Comparison of ENCODE assay signal across 1 cellular context in the genomic region with DNA sequence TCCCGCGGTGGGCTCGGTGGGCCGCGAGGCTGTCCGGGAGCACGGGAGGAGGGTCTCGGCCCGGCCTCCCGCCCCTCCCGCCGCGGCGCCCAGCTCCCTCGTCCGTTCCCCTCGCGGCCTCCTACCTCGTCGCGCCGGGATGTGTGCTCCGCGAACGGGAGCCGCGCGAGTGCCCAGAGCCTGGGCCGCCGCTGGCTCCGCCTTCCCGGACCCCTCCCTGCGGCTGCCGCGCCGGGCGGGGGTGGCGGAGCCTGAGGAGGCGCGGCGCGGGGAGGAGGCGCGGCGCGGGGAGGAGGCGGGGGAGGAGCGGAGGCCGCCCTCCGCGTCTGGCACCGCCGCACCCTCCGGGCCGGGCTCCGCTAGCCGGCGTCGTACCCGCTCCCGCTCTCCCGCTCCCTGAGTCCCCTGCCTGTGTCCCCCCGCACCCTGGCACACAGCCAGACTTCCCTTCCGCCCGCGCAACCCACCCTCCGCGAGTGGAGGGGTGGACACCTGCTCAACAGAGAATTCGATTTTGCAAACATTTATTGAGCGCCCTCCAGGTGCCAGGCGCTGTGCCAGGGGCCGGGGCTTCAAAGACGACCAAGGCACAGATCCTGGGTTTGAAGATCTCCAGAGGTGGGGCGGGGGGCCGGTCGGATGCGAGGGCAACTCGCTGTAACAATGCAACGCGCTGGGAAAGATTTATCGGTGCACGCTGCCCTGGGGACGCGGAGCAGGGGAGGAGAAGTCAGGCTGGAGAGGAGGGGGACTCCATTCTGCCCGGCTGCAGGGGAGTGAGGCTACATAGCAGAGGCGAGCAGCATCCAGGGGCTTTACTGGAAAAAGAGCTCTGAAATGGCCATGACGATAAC.
TF ChIP-seq lines count a peak whose summit lies in the region.

Gene MPP3, minus strand, starts transcription at position 171 of the 854 bp plus-strand sequence. CDS start 1,240 bp downstream, outside the sequence.

TF ChIP-seq in K562, 482 proteins besides CTCF, POLR2A, EP300 and RAD21 (continued from another document and continues in another):
- TF ChIP-seq, protein P1, sequence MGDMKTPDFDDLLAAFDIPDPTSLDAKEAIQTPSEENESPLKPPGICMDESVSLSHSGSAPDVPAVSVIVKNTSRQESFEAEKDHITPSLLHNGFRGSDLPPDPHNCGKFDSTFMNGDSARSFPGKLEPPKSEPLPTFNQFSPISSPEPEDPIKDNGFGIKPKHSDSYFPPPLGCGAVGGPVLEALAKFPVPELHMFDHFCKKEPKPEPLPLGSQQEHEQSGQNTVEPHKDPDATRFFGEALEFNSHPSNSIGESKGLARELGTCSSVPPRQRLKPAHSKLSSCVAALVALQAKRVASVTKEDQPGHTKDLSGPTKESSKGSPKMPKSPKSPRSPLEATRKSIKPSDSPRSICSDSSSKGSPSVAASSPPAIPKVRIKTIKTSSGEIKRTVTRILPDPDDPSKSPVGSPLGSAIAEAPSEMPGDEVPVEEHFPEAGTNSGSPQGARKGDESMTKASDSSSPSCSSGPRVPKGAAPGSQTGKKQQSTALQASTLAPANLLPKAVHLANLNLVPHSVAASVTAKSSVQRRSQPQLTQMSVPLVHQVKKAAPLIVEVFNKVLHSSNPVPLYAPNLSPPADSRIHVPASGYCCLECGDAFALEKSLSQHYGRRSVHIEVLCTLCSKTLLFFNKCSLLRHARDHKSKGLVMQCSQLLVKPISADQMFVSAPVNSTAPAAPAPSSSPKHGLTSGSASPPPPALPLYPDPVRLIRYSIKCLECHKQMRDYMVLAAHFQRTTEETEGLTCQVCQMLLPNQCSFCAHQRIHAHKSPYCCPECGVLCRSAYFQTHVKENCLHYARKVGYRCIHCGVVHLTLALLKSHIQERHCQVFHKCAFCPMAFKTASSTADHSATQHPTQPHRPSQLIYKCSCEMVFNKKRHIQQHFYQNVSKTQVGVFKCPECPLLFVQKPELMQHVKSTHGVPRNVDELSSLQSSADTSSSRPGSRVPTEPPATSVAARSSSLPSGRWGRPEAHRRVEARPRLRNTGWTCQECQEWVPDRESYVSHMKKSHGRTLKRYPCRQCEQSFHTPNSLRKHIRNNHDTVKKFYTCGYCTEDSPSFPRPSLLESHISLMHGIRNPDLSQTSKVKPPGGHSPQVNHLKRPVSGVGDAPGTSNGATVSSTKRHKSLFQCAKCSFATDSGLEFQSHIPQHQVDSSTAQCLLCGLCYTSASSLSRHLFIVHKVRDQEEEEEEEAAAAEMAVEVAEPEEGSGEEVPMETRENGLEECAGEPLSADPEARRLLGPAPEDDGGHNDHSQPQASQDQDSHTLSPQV (IDR thresholded peaks at IDR 0.05): no peak
- TF ChIP-seq CREB1 (IDR thresholded peaks at IDR 0.05) (peak; percentile 54; the same call in 1 of the 2 replicates), CREB1 (CRISPR knock-in tag; IDR thresholded peaks at IDR 0.05) (no peak), EHMT2 (IDR thresholded peaks at IDR 0.05) (no peak), BRD4 (IDR thresholded peaks at IDR 0.05) (no peak), RBM22 (IDR thresholded peaks at IDR 0.05; ENCODE audit: low read depth, low read length, poor library complexity, severe bottlenecking) (no peak), ESRRB (CRISPR knock-in tag; IDR thresholded peaks at IDR 0.05; ENCODE audit: borderline replicate concordance) (no peak), CBX1 (IDR thresholded peaks at IDR 0.05; ENCODE audit: low read depth) (no peak), CBX8 (IDR thresholded peaks at IDR 0.05; ENCODE audit: borderline replicate concordance, extremely low read depth, low read depth, low read length, poor library complexity, severe bottlenecking) (no peak), CHCHD3 (CRISPR knock-in tag; IDR thresholded peaks at IDR 0.05) (no peak), NONO (IDR thresholded peaks at IDR 0.05; ENCODE audit: low read depth in 2 of 2, low read length in 1 of 2) (0 out of 4 replicates have a peak, but pooled peaks of 1 of the 2 experiments have one; percentile 50), ELF2 (CRISPR knock-in tag; IDR thresholded peaks at IDR 0.05) (no peak), ZNF140 (CRISPR knock-in tag; IDR thresholded peaks at IDR 0.05) (no peak), CTCFL (IDR thresholded peaks at IDR 0.05; ENCODE audit: borderline replicate concordance, insufficient read depth, low read depth, low read length, poor library complexity, severe bottlenecking) (no peak), CAMTA2 (CRISPR knock-in tag; conservative IDR thresholded peaks at IDR 0.05) (no peak), FOXA1 (IDR thresholded peaks at IDR 0.05; ENCODE audit: borderline replicate concordance) (no peak), MAFF (IDR thresholded peaks at IDR 0.05; ENCODE audit: low read length) (no peak), RBBP5 (IDR thresholded peaks at IDR 0.05; ENCODE audit: borderline replicate concordance, insufficient read depth, low read length, poor library complexity, severe bottlenecking) (peak; percentile 41), TCF7L2 (IDR thresholded peaks at IDR 0.05; ENCODE audit: low read depth, low read length) (no peak), MBD1 (CRISPR knock-in tag; IDR thresholded peaks at IDR 0.05) (no peak), ZNF23 (CRISPR knock-in tag; IDR thresholded peaks at IDR 0.05) (no peak), THAP12 (CRISPR knock-in tag; IDR thresholded peaks at IDR 0.05) (0 out of 2 replicates have a peak, but pooled peaks have one; percentile 13), ZNF668 (CRISPR knock-in tag; IDR thresholded peaks at IDR 0.05) (no peak), C11orf30 (IDR thresholded peaks at IDR 0.05; ENCODE audit: low read depth) (no peak), CTBP1 (IDR thresholded peaks at IDR 0.05; ENCODE audit: borderline replicate concordance) (peak; percentile 72), IRF1 (CRISPR knock-in tag; IDR thresholded peaks at IDR 0.05; ENCODE audit: borderline replicate concordance) (no peak), ZSCAN32 (CRISPR knock-in tag; IDR thresholded peaks at IDR 0.05) (no peak), ZEB2 (IDR thresholded peaks at IDR 0.05) (no peak), TAF1 (IDR thresholded peaks at IDR 0.05; ENCODE audit: control insufficient read depth, extremely low read depth, insufficient read depth, low read length, severe bottlenecking) (peak; percentile 66), MEF2D (tag; conservative IDR thresholded peaks at IDR 0.05; ENCODE audit: low read depth) (no peak), TAF7 (tag; IDR thresholded peaks at IDR 0.05) (no peak), DMBX1 (CRISPR knock-in tag; IDR thresholded peaks at IDR 0.05; ENCODE audit: borderline replicate concordance) (no peak), TCFL5 (CRISPR knock-in tag; conservative IDR thresholded peaks at IDR 0.05) (no peak), FOXP1 (CRISPR knock-in tag; IDR thresholded peaks at IDR 0.05) (peak; percentile 47; the same call in 1 of the 2 replicates), ZNF830 (CRISPR knock-in tag; IDR thresholded peaks at IDR 0.05) (no peak), ZNF224 (CRISPR knock-in tag; IDR thresholded peaks at IDR 0.05) (no peak), KDM2B (CRISPR knock-in tag; IDR thresholded peaks at IDR 0.05) (no peak), AFF4 (CRISPR knock-in tag; IDR thresholded peaks at IDR 0.05) (no peak), ZNF780A (CRISPR knock-in tag; IDR thresholded peaks at IDR 0.05) (no peak)
- TF ChIP-seq, protein P2, sequence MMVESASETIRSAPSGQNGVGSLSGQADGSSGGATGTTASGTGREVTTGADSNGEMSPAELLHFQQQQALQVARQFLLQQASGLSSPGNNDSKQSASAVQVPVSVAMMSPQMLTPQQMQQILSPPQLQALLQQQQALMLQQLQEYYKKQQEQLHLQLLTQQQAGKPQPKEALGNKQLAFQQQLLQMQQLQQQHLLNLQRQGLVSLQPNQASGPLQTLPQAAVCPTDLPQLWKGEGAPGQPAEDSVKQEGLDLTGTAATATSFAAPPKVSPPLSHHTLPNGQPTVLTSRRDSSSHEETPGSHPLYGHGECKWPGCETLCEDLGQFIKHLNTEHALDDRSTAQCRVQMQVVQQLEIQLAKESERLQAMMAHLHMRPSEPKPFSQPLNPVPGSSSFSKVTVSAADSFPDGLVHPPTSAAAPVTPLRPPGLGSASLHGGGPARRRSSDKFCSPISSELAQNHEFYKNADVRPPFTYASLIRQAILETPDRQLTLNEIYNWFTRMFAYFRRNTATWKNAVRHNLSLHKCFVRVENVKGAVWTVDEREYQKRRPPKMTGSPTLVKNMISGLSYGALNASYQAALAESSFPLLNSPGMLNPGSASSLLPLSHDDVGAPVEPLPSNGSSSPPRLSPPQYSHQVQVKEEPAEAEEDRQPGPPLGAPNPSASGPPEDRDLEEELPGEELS (CRISPR knock-in tag; IDR thresholded peaks at IDR 0.05; ENCODE audit: borderline replicate concordance): no peak
